ENCODE assay signal across 8 cellular contexts in the genomic region with DNA sequence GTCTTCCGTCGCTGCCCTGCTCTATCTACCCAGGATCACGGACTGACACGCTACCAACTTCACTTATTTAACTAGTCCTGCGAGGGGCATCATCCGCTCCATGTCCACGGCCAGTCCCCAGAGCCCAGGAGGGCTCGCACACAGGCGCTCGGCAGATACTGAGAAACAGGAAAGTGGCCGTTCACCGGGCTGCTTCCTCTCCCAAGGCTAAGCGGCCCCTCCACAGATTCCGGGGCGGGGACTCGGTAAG.
A peak's percentile ranks its signal among the peaks of the same experiment; 100 is the strongest.
DNase-seq lines count a peak whose midpoint lies in the region; ATAC-seq lines count a peak whose summit lies in the region.

No MANE protein-coding gene starts in this region.

- peaks cover 39% of the 10 kb centered on the region for H3K36me3 Mint-ChIP-seq in stimulated activated naive CD8-positive, alpha-beta T cell treated with anti-CD3 and anti-CD28 coated beads, Interleukin-15, Interleukin-2, amounts not matched to agents 100 ng/mL and 50 ng/mL, for 24 hours (ENCODE audit: low read depth)

- no peaks in the 10 kb centered on the region for H3K27me3 ChIP-seq in adipocyte (replicated peaks; ENCODE audit: control insufficient read depth, insufficient read depth, low read length)

- no peaks in the 10 kb centered on the region for H3K9me3 Mint-ChIP-seq in stimulated activated naive CD8-positive, alpha-beta T cell treated with anti-CD3 and anti-CD28 coated beads, Interleukin-15, Interleukin-2, amounts not matched to agents 100 ng/mL and 50 ng/mL, for 24 hours

- ATAC-seq in HG03571 (IDR thresholded peaks at IDR 0.05; ENCODE audit: unreplicated experiment), result peak; percentile 3

- peaks cover 21% of the 10 kb centered on the region for H3K4me1 ChIP-seq in adipocyte (ENCODE audit: control insufficient read depth, insufficient read depth, low read length)

- H3K9ac ChIP-seq in adipocyte (ENCODE audit: low read length), result peak overlapping the region; percentile 97

- H3K9me3 ChIP-seq in adipocyte (ENCODE audit: control insufficient read depth, low read length), result no peaks in the 10 kb centered on the region

- no peaks in the 10 kb centered on the region for H3K27me3 Mint-ChIP-seq in stimulated activated naive CD8-positive, alpha-beta T cell treated with anti-CD3 and anti-CD28 coated beads, Interleukin-15, Interleukin-2, amounts not matched to agents 100 ng/mL and 50 ng/mL, for 24 hours

- peaks cover 48% of the 10 kb centered on the region for H3K4me1 Mint-ChIP-seq in stimulated activated naive CD8-positive, alpha-beta T cell treated with anti-CD3 and anti-CD28 coated beads, Interleukin-15, Interleukin-2, amounts not matched to agents 100 ng/mL and 50 ng/mL, for 24 hours (ENCODE audit: low read depth)

- H3K4me3 ChIP-seq in adipocyte (ENCODE audit: low read length), result peak overlapping the region; percentile 97

- H3K27ac Mint-ChIP-seq in stimulated activated naive CD8-positive, alpha-beta T cell treated with anti-CD3 and anti-CD28 coated beads, Interleukin-15, Interleukin-2, amounts not matched to agents 100 ng/mL and 50 ng/mL, for 24 hours, result peak overlapping the region; percentile 96

- peaks cover 25% of the 10 kb centered on the region for H3K36me3 ChIP-seq in adipocyte (ENCODE audit: control insufficient read depth, insufficient read depth, low read length, severe bottlenecking)

- DNase-seq in NCI-H2227 (lab: John Stamatoyannopoulos, UW; ENCODE audit: unreplicated experiment) (peak; percentile 84), NCI-H2227 treated with DMSO at 0.1 percent for 48 hours (lab: John Stamatoyannopoulos, UW) (no peak), adipocyte (ENCODE audit: low read depth) (no peak), iPS-NIHi7 (ENCODE audit: extremely low spot score) (peak; percentile 60), NCI-H1930 (lab: John Stamatoyannopoulos, UW) (no peak), NCI-H226 (no peak)

- peak overlapping the region; percentile 94 for H3K4me3 Mint-ChIP-seq in stimulated activated naive CD8-positive, alpha-beta T cell treated with anti-CD3 and anti-CD28 coated beads, Interleukin-15, Interleukin-2, amounts not matched to agents 100 ng/mL and 50 ng/mL, for 24 hours

Comparison
In these comparisons a context has a peak if more than half of its experiments do, and no peak if none do; other contexts are left out.
1. DNase-seq: peak in NCI-H2227 (single experiment) and iPS-NIHi7 (single experiment); none in NCI-H2227 treated with DMSO at 0.1 percent for 48 hours (single experiment), adipocyte (single experiment), NCI-H1930 (0 of 2) and NCI-H226 (single experiment).